27 cellular contexts compared by ENCODE assay signal in the genomic region with DNA sequence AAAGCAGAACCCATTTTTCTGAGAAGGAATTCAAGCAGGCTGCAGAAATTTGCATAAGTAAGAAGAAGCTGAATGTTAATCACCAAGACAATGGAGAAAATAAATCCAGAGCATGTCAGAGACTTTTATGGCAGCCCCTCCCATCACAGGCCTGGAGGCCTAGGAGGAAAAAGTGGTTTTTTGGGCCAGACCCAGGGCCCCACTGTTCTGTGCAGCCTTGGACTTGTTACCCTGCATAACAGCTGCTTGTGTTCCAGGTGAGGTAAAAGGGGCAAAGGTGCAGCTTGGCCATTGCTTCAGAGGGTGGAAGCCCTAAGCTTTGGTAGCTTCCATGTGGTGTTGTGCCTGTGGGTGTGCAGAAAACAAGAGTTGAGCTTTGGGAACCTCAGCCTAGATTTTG.
"Had no signal": no experiment of that assay in that cellular context is flagged by ENCODE, and none has a peak within 500 bp of the region (broad histone marks: within the 10 kb centered on the region; RNA-seq: fewer than 3 reads in every experiment).

No MANE protein-coding gene starts in this region.

- FAIRE-seq: urothelium cell line had no signal

- H3K9me3 ChIP-seq: testis, thoracic aorta, thyroid gland, transverse colon, upper lobe of right lung, uterus, vagina had no signal

- H3K4me3 ChIP-seq: stomach, suprapubic skin, testis, thoracic aorta, thyroid gland, tibial artery, tibial nerve, transverse colon, upper lobe of left lung, upper lobe of right lung, uterus, vagina had no signal

- H3K36me3 ChIP-seq: stomach, suprapubic skin, thoracic aorta, thyroid gland, tibial artery, tibial nerve, transverse colon, upper lobe of left lung, upper lobe of right lung, uterus, vagina had no signal

- ATAC-seq: stimulated activated effector memory CD8-positive, alpha-beta T cell treated with anti-CD3 and anti-CD28 coated beads, Interleukin-12 subunit alpha, Interleukin-12 subunit beta, amount 100 ng/mL, for 72 hours; stimulated activated memory B cell treated with anti-CD40 and anti-IgM and Interleukin-4, amounts not matched to agents 10 μg/mL and 1 μg/mL and 100 μg/mL, for 72 hours; stimulated activated naive B cell treated with anti-CD40 and anti-IgM and Interleukin-4, amounts not matched to agents 10 μg/mL and 1 μg/mL and 100 μg/mL, for 72 hours; stimulated activated naive CD8-positive, alpha-beta T cell treated with anti-CD3 and anti-CD28 coated beads, Interleukin-15, amount 100 ng/mL, for 72 hours; stimulated activated naive CD8-positive, alpha-beta T cell treated with anti-CD3 and anti-CD28 coated beads, Interleukin-15, Interleukin-2, amounts not matched to agents 100 U/mL and 50 U/mL, for 24 hours; upper lobe of right lung had no signal

- H3K4me1 ChIP-seq: stomach, suprapubic skin, testis, thyroid gland, tibial artery, tibial nerve, transverse colon, upper lobe of left lung, upper lobe of right lung, uterus, vagina had no signal

- H3K27ac ChIP-seq: stomach, suprapubic skin, testis, thoracic aorta, thyroid gland, tibial artery, tibial nerve, transverse colon, upper lobe of left lung, upper lobe of right lung, uterus, vagina had no signal

- DNase-seq: stimulated activated CD4-positive, alpha-beta T cell treated with anti-CD3 and anti-CD28 coated beads, Interleukin-2, amount 100 ng/mL, for 48 hours; stimulated activated CD4-positive, alpha-beta T cell treated with anti-CD3 and anti-CD28 coated beads, Interleukin-4, amount 100 ng/mL, for 1 hour; stimulated activated CD4-positive, alpha-beta T cell treated with anti-CD3 and anti-CD28 coated beads, Interleukin-4, amount 100 ng/mL, for 24 hours; stimulated activated CD4-positive, alpha-beta T cell treated with anti-CD3 and anti-CD28 coated beads, Interleukin-4, amount 100 ng/mL, for 4 hours; stimulated activated CD8-positive, alpha-beta memory T cell treated with anti-CD3 and anti-CD28 coated beads, Interleukin-4, amount 100 ng/mL, for 48 hours; stimulated activated naive B cell treated with anti-CD40 and anti-IgM and Interleukin-4, amounts not matched to agents 10 μg/mL and 1 μg/mL and 100 μg/mL, for 72 hours; stimulated activated naive CD4-positive, alpha-beta T cell; stimulated activated naive CD4-positive, alpha-beta T cell treated with Interleukin-2 at 50 U/mL for 16 hours; stimulated activated naive CD8-positive, alpha-beta T cell treated with anti-CD3 and anti-CD28 coated beads, Interleukin-15, amount 100 ng/mL, for 72 hours; stimulated activated naive CD8-positive, alpha-beta T cell treated with anti-CD3 and anti-CD28 coated beads, Interleukin-15, Interleukin-2, amounts not matched to agents 100 U/mL and 50 U/mL, for 24 hours; stomach; substantia nigra; testis; thyroid gland; tibial artery; transverse colon; trophoblast cell; upper lobe of left lung; upper lobe of right lung; uterus had no signal
